Comparison of ENCODE assay signal across 8 cellular contexts in the genomic region with DNA sequence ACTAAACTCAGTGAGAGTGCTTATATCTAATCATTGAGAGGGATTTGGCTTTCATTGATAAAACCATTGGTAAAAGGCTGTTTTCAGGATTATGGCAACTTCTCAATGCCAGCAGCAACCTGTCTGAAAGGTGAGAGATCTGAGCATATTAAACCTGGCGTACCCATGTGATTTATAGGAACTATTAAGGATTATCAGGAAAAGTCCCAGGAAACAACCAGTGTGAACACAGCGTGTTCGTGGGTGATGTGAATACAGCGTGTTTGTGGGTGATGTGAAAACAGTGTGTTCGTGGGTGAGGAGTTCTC.
DNase-seq lines count a peak whose midpoint lies in the region; ATAC-seq, FAIRE-seq and TF ChIP-seq lines count a peak whose summit lies in the region.

No MANE protein-coding gene starts in this region.

- H3K4me2 ChIP-seq in astrocyte (ENCODE audit: low read length): peak overlapping the region; percentile 84

- H3K9me3 Mint-ChIP-seq in CD4-positive, alpha-beta T cell: no peaks in the 10 kb centered on the region
- H3K9me3 Mint-ChIP-seq in HFFc6 (no peaks in the 10 kb centered on the region), astrocyte (ENCODE audit: unreplicated experiment) (no peaks in the 10 kb centered on the region)

- H4K20me1 ChIP-seq in astrocyte (ENCODE audit: insufficient read depth, low read length): no peaks in the 10 kb centered on the region

- H3K9ac ChIP-seq in astrocyte (ENCODE audit: low read length) (peak overlapping the region; percentile 74), muscle layer of colon (ENCODE audit: low read length) (peak overlapping the region; percentile 23)

- H3K36me3 ChIP-seq in astrocyte (ENCODE audit: insufficient read depth, low read length) (no peaks in the 10 kb centered on the region), muscle layer of colon (ENCODE audit: insufficient read depth, low read length) (no peaks in the 10 kb centered on the region)

- H3K27me3 Mint-ChIP-seq in CD4-positive, alpha-beta T cell: no peaks in the 10 kb centered on the region
- H3K27me3 Mint-ChIP-seq in HFFc6 (ENCODE audit: insufficient read depth) (peaks cover 18% of the 10 kb centered on the region), astrocyte (ENCODE audit: low read depth, unreplicated experiment) (peaks cover 5% of the 10 kb centered on the region)

- peak overlapping the region; percentile 81 for H3K4me3 ChIP-seq in astrocyte (ENCODE audit: insufficient read depth, low read depth, low read length)
- H3K4me3 ChIP-seq in muscle layer of colon (ENCODE audit: low read depth in 1 of 2, low read length in 2 of 2): peak overlapping the region; percentile 73 to 83

- peak overlapping the region; percentile 94 for H3K4me3 Mint-ChIP-seq in CD4-positive, alpha-beta T cell
- H3K4me3 Mint-ChIP-seq in HFFc6 (peak overlapping the region; percentile 94), astrocyte (ENCODE audit: unreplicated experiment) (peak overlapping the region; percentile 93)

- H3K4me1 Mint-ChIP-seq in CD4-positive, alpha-beta T cell (ENCODE audit: low read depth): peaks cover 25% of the 10 kb centered on the region
- H3K4me1 Mint-ChIP-seq in HFFc6 (ENCODE audit: low read depth) (peaks cover 35% of the 10 kb centered on the region), astrocyte (ENCODE audit: low read depth, unreplicated experiment) (peaks cover 3% of the 10 kb centered on the region)

- intact Hi-C loops in CD4-positive, alpha-beta T cell (cut with DNase I, micrococcal nuclease): loop anchor here (1.0 to 10.0 kb wide), 9 partner anchors 22 to 698 kb away; partner anchors contain the start of gene CUL1 (in 1 of the 2)

- POLR2A ChIA-PET in CD4-positive, alpha-beta T cell (lab: Charles Lee): interaction anchor here (1.0 to 2.7 kb wide), 10 partner anchors 20 to 387 kb away, joined by 3 to 24 read pairs (median 4); partner anchors contain the start of genes CUL1 and ZNF398

- H3K4me1 ChIP-seq in astrocyte (ENCODE audit: insufficient read depth, low read length) (peaks cover 10% of the 10 kb centered on the region), muscle layer of colon (ENCODE audit: insufficient read depth, low read length) (no peaks in the 10 kb centered on the region)

- CTCF ChIA-PET in CD4-positive, alpha-beta T cell (lab: Charles Lee): interaction anchor here (0.7 to 1.7 kb wide), 12 partner anchors 11 to 458 kb away, joined by 3 to 21 read pairs (median 4); no protein-coding TSS in a partner anchor

- no peaks in the 10 kb centered on the region for H3K27me3 ChIP-seq in CD4-positive, alpha-beta T cell (ENCODE audit: control insufficient read depth, insufficient read depth, low read length)
- H3K27me3 ChIP-seq in astrocyte (ENCODE audit: insufficient read depth, low read length): no peaks in the 10 kb centered on the region
- H3K27me3 ChIP-seq in muscle layer of colon (ENCODE audit: control insufficient read depth in 1 of 2, insufficient read depth in 2 of 2, low read length in 2 of 2): no peaks in the 10 kb centered on the region

- no peak for DNase-seq in CD4-positive, alpha-beta T cell
- DNase-seq in HFFc6: no peak
- no peak for DNase-seq in astrocyte (ENCODE audit: low read depth)
- no peak for DNase-seq in NCI-H146 (lab: John Stamatoyannopoulos, UW)
- DNase-seq in middle frontal gyrus (ENCODE audit: extremely low spot score, low spot score): no peak
- DNase-seq in inferior parietal cortex (ENCODE audit: extremely low spot score): no peak

- H3K27ac ChIP-seq in CD4-positive, alpha-beta T cell (ENCODE audit: low read depth, low read length): no peak overlapping the region
- H3K27ac ChIP-seq in astrocyte (ENCODE audit: low read depth, low read length) (no peak overlapping the region), muscle layer of colon (ENCODE audit: low read depth, low read length) (no peak overlapping the region)

- H2AFZ ChIP-seq in astrocyte (ENCODE audit: low read depth, low read length): peak overlapping the region; percentile 83

- no peak for ATAC-seq in CD4-positive, alpha-beta T cell (ENCODE audit: poor library complexity)
- ATAC-seq in HG02970 (IDR thresholded peaks at IDR 0.05; ENCODE audit: low FRiP score, unreplicated experiment): no peak

- TF ChIP-seq CTCF in CD4-positive, alpha-beta T cell (IDR thresholded peaks at IDR 0.05): no peak
- no peak for TF ChIP-seq CTCF in HFFc6 (IDR thresholded peaks at IDR 0.05)
- no peak for TF ChIP-seq CTCF in astrocyte (IDR thresholded peaks at IDR 0.05; ENCODE audit: insufficient read depth, low read depth, low read length)

- no peak for FAIRE-seq in astrocyte (lab: Jason Lieb, UNC)

- peaks cover 8% of the 10 kb centered on the region for H3K36me3 Mint-ChIP-seq in CD4-positive, alpha-beta T cell (ENCODE audit: low read depth)
- H3K36me3 Mint-ChIP-seq in HFFc6 (ENCODE audit: low read depth): no peaks in the 10 kb centered on the region
- no peaks in the 10 kb centered on the region for H3K36me3 Mint-ChIP-seq in astrocyte (ENCODE audit: low read depth, unreplicated experiment)

- peak overlapping the region; percentile 89 for H3K27ac Mint-ChIP-seq in CD4-positive, alpha-beta T cell
- H3K27ac Mint-ChIP-seq in HFFc6 (peak overlapping the region; percentile 51), astrocyte (ENCODE audit: unreplicated experiment) (no peak overlapping the region)

- no peaks in the 10 kb centered on the region for H3K79me2 ChIP-seq in astrocyte (ENCODE audit: insufficient read depth, low read length)

- no peaks in the 10 kb centered on the region for H3K9me3 ChIP-seq in CD4-positive, alpha-beta T cell (ENCODE audit: control insufficient read depth, low read length)
- H3K9me3 ChIP-seq in astrocyte (ENCODE audit: insufficient read depth, low read depth, low read length) (no peaks in the 10 kb centered on the region), muscle layer of colon (ENCODE audit: low read length) (no peaks in the 10 kb centered on the region)
